In genomic region chr12:49272790-49273725, GRCh38 we compare ENCODE assay signal across 1 cellular context.
TF ChIP-seq lines count a peak whose summit lies in the region.

No MANE protein-coding gene starts in this region.

TF ChIP-seq in K562, 482 proteins besides CTCF, POLR2A, EP300 and RAD21 (continued from another document and continues in another):
- TF ChIP-seq TBP (optimal IDR thresholded peaks at IDR 0.05; ENCODE audit: low read depth, low read length) (no peak), ZNF583 (CRISPR knock-in tag; IDR thresholded peaks at IDR 0.05) (no peak), SRSF7 (optimal IDR thresholded peaks at IDR 0.05; ENCODE audit: low read depth, low read length) (no peak), ZNF23 (CRISPR knock-in tag; IDR thresholded peaks at IDR 0.05) (no peak), ZNF764 (CRISPR knock-in tag; IDR thresholded peaks at IDR 0.05; ENCODE audit: low read depth) (no peak), SRSF1 (IDR thresholded peaks at IDR 0.05; ENCODE audit: low read depth, low read length) (no peak), ZNF140 (CRISPR knock-in tag; IDR thresholded peaks at IDR 0.05) (no peak), ATF2 (CRISPR knock-in tag; IDR thresholded peaks at IDR 0.05) (no peak), CCNT2 (IDR thresholded peaks at IDR 0.05; ENCODE audit: borderline replicate concordance, extremely low read depth, insufficient read length, low read depth, low read length) (no peak), KDM4B (IDR thresholded peaks at IDR 0.05; ENCODE audit: borderline replicate concordance in 2 of 2, low read depth in 1 of 2) (no peak), RBM22 (IDR thresholded peaks at IDR 0.05; ENCODE audit: low read depth, low read length, poor library complexity, severe bottlenecking) (peak; percentile 80), ZBED1 (IDR thresholded peaks at IDR 0.05) (no peak), ZSCAN32 (CRISPR knock-in tag; IDR thresholded peaks at IDR 0.05) (no peak), ZNF512 (tag; IDR thresholded peaks at IDR 0.05) (no peak), EWSR1 (IDR thresholded peaks at IDR 0.05; ENCODE audit: borderline replicate concordance, low read depth, partially characterized antibody) (no peak), HBP1 (CRISPR knock-in tag; IDR thresholded peaks at IDR 0.05) (no peak), ZNF253 (CRISPR knock-in tag; conservative IDR thresholded peaks at IDR 0.05) (no peak), ZNF146 (CRISPR knock-in tag; IDR thresholded peaks at IDR 0.05; ENCODE audit: unreplicated experiment) (no peak), PCBP2 (IDR thresholded peaks at IDR 0.05; ENCODE audit: low read depth, low read length, poor library complexity, severe bottlenecking) (no peak), POLR2H (tag; IDR thresholded peaks at IDR 0.05; ENCODE audit: low read depth) (0 out of 2 replicates have a peak, but pooled peaks have one; percentile 6), SIN3A (IDR thresholded peaks at IDR 0.05; ENCODE audit: borderline replicate concordance in 2 of 2, control insufficient read depth in 1 of 2, low read depth in 2 of 2, low read length in 2 of 2) (peak in 1 of 2 experiments; percentile 86; a peak in 1 of 4 replicates), NELFE (IDR thresholded peaks at IDR 0.05; ENCODE audit: insufficient read depth, insufficient read length) (no peak), MAX (CRISPR knock-in tag; IDR thresholded peaks at IDR 0.05) (0 out of 2 replicates have a peak, but pooled peaks have one; percentile 50), POLR2AphosphoS5 (IDR thresholded peaks at IDR 0.05; ENCODE audit: control insufficient read depth, insufficient read depth, low read depth, low read length) (peak; percentile 11), ZNF395 (CRISPR knock-in tag; IDR thresholded peaks at IDR 0.05) (no peak), STAT5A (IDR thresholded peaks at IDR 0.05; ENCODE audit: borderline replicate concordance, low read length) (no peak), ZKSCAN3 (CRISPR knock-in tag; IDR thresholded peaks at IDR 0.05) (no peak), TGIF2 (CRISPR knock-in tag; IDR thresholded peaks at IDR 0.05) (no peak), ZEB2 (IDR thresholded peaks at IDR 0.05) (no peak), SNIP1 (IDR thresholded peaks at IDR 0.05; ENCODE audit: low read depth) (no peak), HDAC6 (IDR thresholded peaks at IDR 0.05; ENCODE audit: low read depth, low read length) (no peak), E4F1 (CRISPR knock-in tag; IDR thresholded peaks at IDR 0.05; ENCODE audit: borderline replicate concordance) (no peak), HDAC2 (IDR thresholded peaks at IDR 0.05) (no peak), NBN (IDR thresholded peaks at IDR 0.05; ENCODE audit: low read depth) (no peak)
- TF ChIP-seq, protein P1, sequence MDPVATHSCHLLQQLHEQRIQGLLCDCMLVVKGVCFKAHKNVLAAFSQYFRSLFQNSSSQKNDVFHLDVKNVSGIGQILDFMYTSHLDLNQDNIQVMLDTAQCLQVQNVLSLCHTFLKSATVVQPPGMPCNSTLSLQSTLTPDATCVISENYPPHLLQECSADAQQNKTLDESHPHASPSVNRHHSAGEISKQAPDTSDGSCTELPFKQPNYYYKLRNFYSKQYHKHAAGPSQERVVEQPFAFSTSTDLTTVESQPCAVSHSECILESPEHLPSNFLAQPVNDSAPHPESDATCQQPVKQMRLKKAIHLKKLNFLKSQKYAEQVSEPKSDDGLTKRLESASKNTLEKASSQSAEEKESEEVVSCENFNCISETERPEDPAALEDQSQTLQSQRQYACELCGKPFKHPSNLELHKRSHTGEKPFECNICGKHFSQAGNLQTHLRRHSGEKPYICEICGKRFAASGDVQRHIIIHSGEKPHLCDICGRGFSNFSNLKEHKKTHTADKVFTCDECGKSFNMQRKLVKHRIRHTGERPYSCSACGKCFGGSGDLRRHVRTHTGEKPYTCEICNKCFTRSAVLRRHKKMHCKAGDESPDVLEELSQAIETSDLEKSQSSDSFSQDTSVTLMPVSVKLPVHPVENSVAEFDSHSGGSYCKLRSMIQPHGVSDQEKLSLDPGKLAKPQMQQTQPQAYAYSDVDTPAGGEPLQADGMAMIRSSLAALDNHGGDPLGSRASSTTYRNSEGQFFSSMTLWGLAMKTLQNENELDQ (CRISPR knock-in tag; IDR thresholded peaks at IDR 0.05; ENCODE audit: borderline replicate concordance), result no peak
- TF ChIP-seq, protein P2, sequence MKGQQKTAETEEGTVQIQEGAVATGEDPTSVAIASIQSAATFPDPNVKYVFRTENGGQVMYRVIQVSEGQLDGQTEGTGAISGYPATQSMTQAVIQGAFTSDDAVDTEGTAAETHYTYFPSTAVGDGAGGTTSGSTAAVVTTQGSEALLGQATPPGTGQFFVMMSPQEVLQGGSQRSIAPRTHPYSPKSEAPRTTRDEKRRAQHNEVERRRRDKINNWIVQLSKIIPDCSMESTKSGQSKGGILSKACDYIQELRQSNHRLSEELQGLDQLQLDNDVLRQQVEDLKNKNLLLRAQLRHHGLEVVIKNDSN (CRISPR knock-in tag; IDR thresholded peaks at IDR 0.05), result no peak; the same call in 1 of the 2 replicates
- TF ChIP-seq, protein P3, sequence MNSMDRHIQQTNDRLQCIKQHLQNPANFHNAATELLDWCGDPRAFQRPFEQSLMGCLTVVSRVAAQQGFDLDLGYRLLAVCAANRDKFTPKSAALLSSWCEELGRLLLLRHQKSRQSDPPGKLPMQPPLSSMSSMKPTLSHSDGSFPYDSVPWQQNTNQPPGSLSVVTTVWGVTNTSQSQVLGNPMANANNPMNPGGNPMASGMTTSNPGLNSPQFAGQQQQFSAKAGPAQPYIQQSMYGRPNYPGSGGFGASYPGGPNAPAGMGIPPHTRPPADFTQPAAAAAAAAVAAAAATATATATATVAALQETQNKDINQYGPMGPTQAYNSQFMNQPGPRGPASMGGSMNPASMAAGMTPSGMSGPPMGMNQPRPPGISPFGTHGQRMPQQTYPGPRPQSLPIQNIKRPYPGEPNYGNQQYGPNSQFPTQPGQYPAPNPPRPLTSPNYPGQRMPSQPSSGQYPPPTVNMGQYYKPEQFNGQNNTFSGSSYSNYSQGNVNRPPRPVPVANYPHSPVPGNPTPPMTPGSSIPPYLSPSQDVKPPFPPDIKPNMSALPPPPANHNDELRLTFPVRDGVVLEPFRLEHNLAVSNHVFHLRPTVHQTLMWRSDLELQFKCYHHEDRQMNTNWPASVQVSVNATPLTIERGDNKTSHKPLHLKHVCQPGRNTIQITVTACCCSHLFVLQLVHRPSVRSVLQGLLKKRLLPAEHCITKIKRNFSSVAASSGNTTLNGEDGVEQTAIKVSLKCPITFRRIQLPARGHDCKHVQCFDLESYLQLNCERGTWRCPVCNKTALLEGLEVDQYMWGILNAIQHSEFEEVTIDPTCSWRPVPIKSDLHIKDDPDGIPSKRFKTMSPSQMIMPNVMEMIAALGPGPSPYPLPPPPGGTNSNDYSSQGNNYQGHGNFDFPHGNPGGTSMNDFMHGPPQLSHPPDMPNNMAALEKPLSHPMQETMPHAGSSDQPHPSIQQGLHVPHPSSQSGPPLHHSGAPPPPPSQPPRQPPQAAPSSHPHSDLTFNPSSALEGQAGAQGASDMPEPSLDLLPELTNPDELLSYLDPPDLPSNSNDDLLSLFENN (IDR thresholded peaks at IDR 0.05; ENCODE audit: low read depth in 2 of 2, low read length in 2 of 2), result peak in 1 of 2 experiments; percentile 26; a peak in 2 of 4 replicates
- TF ChIP-seq, protein P4, sequence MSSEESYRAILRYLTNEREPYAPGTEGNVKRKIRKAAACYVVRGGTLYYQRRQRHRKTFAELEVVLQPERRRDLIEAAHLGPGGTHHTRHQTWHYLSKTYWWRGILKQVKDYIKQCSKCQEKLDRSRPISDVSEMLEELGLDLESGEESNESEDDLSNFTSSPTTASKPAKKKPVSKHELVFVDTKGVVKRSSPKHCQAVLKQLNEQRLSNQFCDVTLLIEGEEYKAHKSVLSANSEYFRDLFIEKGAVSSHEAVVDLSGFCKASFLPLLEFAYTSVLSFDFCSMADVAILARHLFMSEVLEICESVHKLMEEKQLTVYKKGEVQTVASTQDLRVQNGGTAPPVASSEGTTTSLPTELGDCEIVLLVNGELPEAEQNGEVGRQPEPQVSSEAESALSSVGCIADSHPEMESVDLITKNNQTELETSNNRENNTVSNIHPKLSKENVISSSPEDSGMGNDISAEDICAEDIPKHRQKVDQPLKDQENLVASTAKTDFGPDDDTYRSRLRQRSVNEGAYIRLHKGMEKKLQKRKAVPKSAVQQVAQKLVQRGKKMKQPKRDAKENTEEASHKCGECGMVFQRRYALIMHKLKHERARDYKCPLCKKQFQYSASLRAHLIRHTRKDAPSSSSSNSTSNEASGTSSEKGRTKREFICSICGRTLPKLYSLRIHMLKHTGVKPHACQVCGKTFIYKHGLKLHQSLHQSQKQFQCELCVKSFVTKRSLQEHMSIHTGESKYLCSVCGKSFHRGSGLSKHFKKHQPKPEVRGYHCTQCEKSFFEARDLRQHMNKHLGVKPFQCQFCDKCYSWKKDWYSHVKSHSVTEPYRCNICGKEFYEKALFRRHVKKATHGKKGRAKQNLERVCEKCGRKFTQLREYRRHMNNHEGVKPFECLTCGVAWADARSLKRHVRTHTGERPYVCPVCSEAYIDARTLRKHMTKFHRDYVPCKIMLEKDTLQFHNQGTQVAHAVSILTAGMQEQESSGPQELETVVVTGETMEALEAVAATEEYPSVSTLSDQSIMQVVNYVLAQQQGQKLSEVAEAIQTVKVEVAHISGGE (CRISPR knock-in tag; IDR thresholded peaks at IDR 0.05), result no peak
- TF ChIP-seq, protein P5, sequence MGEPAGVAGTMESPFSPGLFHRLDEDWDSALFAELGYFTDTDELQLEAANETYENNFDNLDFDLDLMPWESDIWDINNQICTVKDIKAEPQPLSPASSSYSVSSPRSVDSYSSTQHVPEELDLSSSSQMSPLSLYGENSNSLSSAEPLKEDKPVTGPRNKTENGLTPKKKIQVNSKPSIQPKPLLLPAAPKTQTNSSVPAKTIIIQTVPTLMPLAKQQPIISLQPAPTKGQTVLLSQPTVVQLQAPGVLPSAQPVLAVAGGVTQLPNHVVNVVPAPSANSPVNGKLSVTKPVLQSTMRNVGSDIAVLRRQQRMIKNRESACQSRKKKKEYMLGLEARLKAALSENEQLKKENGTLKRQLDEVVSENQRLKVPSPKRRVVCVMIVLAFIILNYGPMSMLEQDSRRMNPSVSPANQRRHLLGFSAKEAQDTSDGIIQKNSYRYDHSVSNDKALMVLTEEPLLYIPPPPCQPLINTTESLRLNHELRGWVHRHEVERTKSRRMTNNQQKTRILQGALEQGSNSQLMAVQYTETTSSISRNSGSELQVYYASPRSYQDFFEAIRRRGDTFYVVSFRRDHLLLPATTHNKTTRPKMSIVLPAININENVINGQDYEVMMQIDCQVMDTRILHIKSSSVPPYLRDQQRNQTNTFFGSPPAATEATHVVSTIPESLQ (CRISPR knock-in tag; IDR thresholded peaks at IDR 0.05), result no peak
